16 cellular contexts compared by ENCODE assay signal in genomic region chr7:216360-217300, GRCh38. TPM values are rescaled to one million over a fixed set of nuclear protein-coding genes. Genes with fewer than 3 reads are reported as not detected.
A peak's percentile ranks its signal among the peaks of the same experiment; 100 is the strongest.
DNase-seq lines count a peak whose midpoint lies in the region; ATAC-seq, FAIRE-seq and TF ChIP-seq lines count a peak whose summit lies in the region.
"Had no signal": no experiment of that assay in that cellular context is flagged by ENCODE, and none has a peak within 500 bp of the region (broad histone marks: within the 10 kb centered on the region; RNA-seq: fewer than 3 reads in every experiment).

No MANE protein-coding gene starts in this region.

- no peak overlapping the region for H3K4me3 ChIP-seq in HEK293 (ENCODE audit: low read depth, low read length)
- H3K4me3 ChIP-seq in bronchial epithelial cell (ENCODE audit: low read depth, low read length): no peak overlapping the region
- H3K4me3 ChIP-seq in right atrium auricular region: no peak overlapping the region
- no peak overlapping the region for H3K4me3 ChIP-seq in rectal smooth muscle tissue (ENCODE audit: low read length)
- H3K4me3 ChIP-seq in body of pancreas: no peak overlapping the region

- TF ChIP-seq CTCF in HEK293 (tag by site-specific recombination; IDR thresholded peaks at IDR 0.05) (no peak), bronchial epithelial cell (IDR thresholded peaks at IDR 0.05; ENCODE audit: insufficient read depth, low read length, severe bottlenecking) (no peak), right atrium auricular region (IDR thresholded peaks at IDR 0.05) (no peak), body of pancreas (IDR thresholded peaks at IDR 0.05) (no peak)

- TF ChIP-seq POLR2A in body of pancreas (IDR thresholded peaks at IDR 0.05): no peak

- no peaks in the 10 kb centered on the region for H3K9me3 ChIP-seq in HEK293 (ENCODE audit: control insufficient read depth, insufficient read depth, low read depth, low read length)
- no peaks in the 10 kb centered on the region for H3K9me3 ChIP-seq in right atrium auricular region
- H3K9me3 ChIP-seq in body of pancreas: no peaks in the 10 kb centered on the region

- intact Hi-C loops in body of pancreas (cut with DNase I): no loop called here

- DNase-seq in bronchial epithelial cell (ENCODE audit: low read depth) (no peak), right atrium auricular region (ENCODE audit: low spot score) (peak; percentile 81), SIG-M5 (lab: John Stamatoyannopoulos, UW) (no peak), body of pancreas (no peak)
- no peak for DNase-seq in activated T-cell treated with anti-CD3 and anti-CD28 coated beads, Interleukin-2, amount 50 U/mL, for 48 hours
- no peak for DNase-seq in activated naive CD4-positive, alpha-beta T cell (lab: John Stamatoyannopoulos, UW)
- DNase-seq: activated CD4-positive, alpha-beta memory T cell treated with anti-CD3 and anti-CD28 coated beads for 36 hours; Calu3; GOT3; NCI-H1930; NCI-H526; nucleus accumbens; stimulated activated CD4-positive, alpha-beta T cell treated with anti-CD3 and anti-CD28 coated beads, Interleukin-12 subunit alpha, Interleukin-12 subunit beta, amount 100 ng/mL, for 4 hours had no signal

- CTCF ChIA-PET in HEK293 (lab: Yijun Ruan, JAX): interaction anchor here (0.6 kb wide), 2 partner anchors 10 to 51 kb away, joined by 3 read pairs; no protein-coding TSS in a partner anchor

- FAIRE-seq in bronchial epithelial cell (lab: Jason Lieb, UNC): peak; percentile 83
- FAIRE-seq: G401.6 had no signal

- H3K9ac ChIP-seq in rectal smooth muscle tissue (ENCODE audit: low read length): no peak overlapping the region

- ATAC-seq in body of pancreas: no peak

- 86 to 94% methylated on average over 7 to 14 of the region's 24 CpGs for WGBS in body of pancreas, 2 donors

- no peak overlapping the region for H3K27ac ChIP-seq in HEK293 (ENCODE audit: extremely low read depth, low read depth, low read length)
- peak overlapping the region in 1 of 2 donors; percentile 26 for H3K27ac ChIP-seq in right atrium auricular region
- H3K27ac ChIP-seq in rectal smooth muscle tissue (ENCODE audit: low read depth, low read length): peak overlapping the region; percentile 57
- H3K27ac ChIP-seq in body of pancreas: no peak overlapping the region

- POLR2A ChIA-PET in HEK293 (lab: Yijun Ruan, JAX): no interaction called here

- H3K27me3 ChIP-seq in bronchial epithelial cell (ENCODE audit: control insufficient read depth, insufficient read depth, low read length) (no peaks in the 10 kb centered on the region), right atrium auricular region (no peaks in the 10 kb centered on the region), rectal smooth muscle tissue (ENCODE audit: control insufficient read depth, insufficient read depth, low read length) (no peaks in the 10 kb centered on the region), body of pancreas (no peaks in the 10 kb centered on the region)

- H3K4me1 ChIP-seq in HEK293 (ENCODE audit: control insufficient read depth, insufficient read depth, low read length) (no peaks in the 10 kb centered on the region), right atrium auricular region (peaks cover 0 to 13% of the 10 kb centered on the region in 2 donors), rectal smooth muscle tissue (ENCODE audit: control insufficient read depth, insufficient read depth, low read length) (peaks cover 13% of the 10 kb centered on the region), body of pancreas (peaks cover 23% of the 10 kb centered on the region)

- H3K36me3 ChIP-seq in HEK293 (ENCODE audit: control insufficient read depth in 2 of 2, insufficient read depth in 1 of 2, low read length in 2 of 2) (peaks cover 0 to 4% of the 10 kb centered on the region in 2 experiments; a peak in 1 of 3 replicates), bronchial epithelial cell (ENCODE audit: control insufficient read depth, insufficient read depth, low read length) (no peaks in the 10 kb centered on the region), right atrium auricular region (no peaks in the 10 kb centered on the region), rectal smooth muscle tissue (ENCODE audit: control insufficient read depth, insufficient read depth, low read length) (peaks cover 2% of the 10 kb centered on the region), body of pancreas (replicated peaks in 1 of 2; ENCODE audit: insufficient read depth in 1 of 2, low read depth in 2 of 2) (no peaks in the 10 kb centered on the region)

TF ChIP-seq in HEK293, 187 proteins besides CTCF, POLR2A, EP300 and RAD21:
- no peak for TF ChIP-seq ZSCAN23 (tag by site-specific recombination; IDR thresholded peaks at IDR 0.05)
- TF ChIP-seq ZSCAN4 (tag by site-specific recombination; IDR thresholded peaks at IDR 0.05): peak; percentile 95

RNA-seq across cellular contexts. Expression of gene FAM20C, which starts 24.3 kb away (rescaled TPM):
- total RNA-seq in bronchial epithelial cell (1.3 and 2.4 TPM in 2 replicates), right atrium auricular region (10 to 100 TPM; 13.7 to 19.9 TPM), body of pancreas (10 to 100 TPM; 12.7 to 26.0 TPM)
